ENCODE assay signal across 8 cellular contexts in the genomic region with DNA sequence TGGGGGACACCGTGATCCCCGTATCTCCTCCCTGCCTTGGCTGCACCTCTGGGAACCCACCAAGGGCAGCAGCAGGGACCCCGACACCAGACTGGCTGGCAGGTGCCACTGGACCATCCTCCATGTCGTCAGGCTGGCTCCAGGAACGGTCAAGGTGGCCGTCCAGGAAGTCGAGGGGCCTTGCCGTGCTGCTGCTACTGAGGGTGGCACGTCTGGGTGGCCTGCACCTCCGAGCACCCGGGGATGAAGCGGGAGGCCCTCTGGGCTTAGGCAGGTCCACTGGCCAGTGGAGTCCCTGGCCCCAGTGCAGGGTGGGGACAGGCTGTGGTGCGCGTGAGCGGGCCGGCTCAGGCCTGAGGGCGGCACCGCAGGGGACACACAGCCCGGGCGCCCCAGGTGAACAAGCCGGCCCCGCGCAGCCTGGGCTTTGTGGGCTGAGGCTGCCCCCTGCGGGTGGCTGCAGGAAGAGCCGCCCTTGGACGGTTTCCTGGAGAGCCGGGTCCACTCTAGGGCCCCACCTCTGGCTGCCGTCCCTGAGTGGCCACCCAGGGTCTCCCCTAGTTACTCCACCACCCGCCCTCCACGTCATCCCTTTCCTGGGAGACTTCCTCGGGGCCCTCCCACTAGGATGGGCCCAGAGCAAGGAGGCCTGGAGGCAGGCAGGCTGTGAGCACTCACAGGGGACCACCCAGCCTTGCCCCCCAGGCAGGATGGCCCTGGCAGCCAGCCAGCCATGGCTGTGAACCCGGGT. TPM values are rescaled to one million over a fixed set of nuclear protein-coding genes. Genes with fewer than 3 reads are reported as not detected.
A peak's percentile ranks its signal among the peaks of the same experiment; 100 is the strongest.
DNase-seq lines count a peak whose midpoint lies in the region; ATAC-seq and TF ChIP-seq lines count a peak whose summit lies in the region.

No MANE protein-coding gene starts in this region.

- intact Hi-C loops in activated T-helper 1 cell treated with anti-CD3 and anti-CD28 coated beads, Interleukin-12 subunit alpha, Interleukin-12 subunit beta, Interleukin-2, Interleukin-4 antibody, amounts not matched to agents 30 ng/mL and 10 ng/mL and 1 ng/mL, durations not matched to agents 14 hours and 24 hours and 36 hours (cut with micrococcal nuclease) = loop anchor here (1.0 to 5.0 kb wide), 2 partner anchors 35 to 84 kb away; no protein-coding TSS in a partner anchor

- no peaks in the 10 kb centered on the region for H3K36me3 Mint-ChIP-seq in activated T-helper 1 cell treated with anti-CD3 and anti-CD28 coated beads, Interleukin-12 subunit alpha, Interleukin-12 subunit beta, Interleukin-2, Interleukin-4 antibody, amounts not matched to agents 30 ng/mL and 10 ng/mL and 1 ng/mL, durations not matched to agents 14 hours and 24 hours and 36 hours (ENCODE audit: low read depth)
- no peaks in the 10 kb centered on the region for H3K36me3 Mint-ChIP-seq in osteocyte (ENCODE audit: unreplicated experiment)

- H3K27me3 Mint-ChIP-seq in activated T-helper 1 cell treated with anti-CD3 and anti-CD28 coated beads, Interleukin-12 subunit alpha, Interleukin-12 subunit beta, Interleukin-2, Interleukin-4 antibody, amounts not matched to agents 30 ng/mL and 10 ng/mL and 1 ng/mL, durations not matched to agents 14 hours and 24 hours and 36 hours (ENCODE audit: insufficient read depth) = no peaks in the 10 kb centered on the region
- no peaks in the 10 kb centered on the region for H3K27me3 Mint-ChIP-seq in osteocyte (ENCODE audit: unreplicated experiment)

- H2AFZ ChIP-seq in OCI-LY3 (ENCODE audit: low read depth, low read length) = no peak overlapping the region

- H3K27me3 ChIP-seq in OCI-LY3 (ENCODE audit: low read depth, low read length) (no peaks in the 10 kb centered on the region), upper lobe of left lung (peaks cover 0 to 5% (median 2%) of the 10 kb centered on the region in 4 donors)

- no peak overlapping the region for H3K27ac Mint-ChIP-seq in activated T-helper 1 cell treated with anti-CD3 and anti-CD28 coated beads, Interleukin-12 subunit alpha, Interleukin-12 subunit beta, Interleukin-2, Interleukin-4 antibody, amounts not matched to agents 30 ng/mL and 10 ng/mL and 1 ng/mL, durations not matched to agents 14 hours and 24 hours and 36 hours
- H3K27ac Mint-ChIP-seq in osteocyte (ENCODE audit: unreplicated experiment) = no peak overlapping the region

- H3K9me3 ChIP-seq in OCI-LY3 (ENCODE audit: insufficient read depth, low read length) (no peaks in the 10 kb centered on the region), upper lobe of left lung (no peaks in the 10 kb centered on the region)

- H4K20me1 ChIP-seq in OCI-LY3 (ENCODE audit: insufficient read depth, low read length) = peaks cover 4% of the 10 kb centered on the region; the same call in 1 of the 2 replicates

- H3K9me3 Mint-ChIP-seq in activated T-helper 1 cell treated with anti-CD3 and anti-CD28 coated beads, Interleukin-12 subunit alpha, Interleukin-12 subunit beta, Interleukin-2, Interleukin-4 antibody, amounts not matched to agents 30 ng/mL and 10 ng/mL and 1 ng/mL, durations not matched to agents 14 hours and 24 hours and 36 hours = no peaks in the 10 kb centered on the region
- no peaks in the 10 kb centered on the region for H3K9me3 Mint-ChIP-seq in osteocyte (ENCODE audit: unreplicated experiment)

- no peaks in the 10 kb centered on the region for H3K4me1 ChIP-seq in OCI-LY3 (ENCODE audit: low read length)
- H3K4me1 ChIP-seq in upper lobe of left lung = peaks cover 10 to 26% (median 17%) of the 10 kb centered on the region in 4 donors

- H3K4me1 Mint-ChIP-seq in activated T-helper 1 cell treated with anti-CD3 and anti-CD28 coated beads, Interleukin-12 subunit alpha, Interleukin-12 subunit beta, Interleukin-2, Interleukin-4 antibody, amounts not matched to agents 30 ng/mL and 10 ng/mL and 1 ng/mL, durations not matched to agents 14 hours and 24 hours and 36 hours (ENCODE audit: low read depth) = no peaks in the 10 kb centered on the region
- peaks cover 1% of the 10 kb centered on the region for H3K4me1 Mint-ChIP-seq in osteocyte (ENCODE audit: unreplicated experiment)

- no peak overlapping the region for H3K4me2 ChIP-seq in OCI-LY3 (ENCODE audit: low read length)

- TF ChIP-seq CTCF in OCI-LY3 (IDR thresholded peaks at IDR 0.05; ENCODE audit: low read depth, low read length) (peak; percentile 78), osteocyte (IDR thresholded peaks at IDR 0.05) (peak; percentile 95), upper lobe of left lung (IDR thresholded peaks at IDR 0.05) (peak; percentile 91 to 96 (median 92))

- DNase-seq in NCI-H82 (lab: John Stamatoyannopoulos, UW) (peak; percentile 62), NCI-H82 treated with DMSO at 0.1 percent for 48 hours (lab: John Stamatoyannopoulos, UW; ENCODE audit: unreplicated experiment) (no peak), fibroblast of peridontal ligament (ENCODE audit: extremely low read depth) (peak; percentile 58), osteocyte (ENCODE audit: extremely low spot score, unreplicated experiment) (no peak), upper lobe of left lung (peak; percentile 52 to 93), mesenteric fat pad (ENCODE audit: low spot score) (no peak)
- peak; percentile 37 for DNase-seq in activated T-helper 1 cell treated with anti-CD3 and anti-CD28 coated beads, Interleukin-12 subunit alpha, Interleukin-12 subunit beta, Interleukin-2, Interleukin-4 antibody, amounts not matched to agents 30 ng/mL and 10 ng/mL and 1 ng/mL, durations not matched to agents 14 hours and 24 hours and 36 hours (ENCODE audit: low spot score)

- no peaks in the 10 kb centered on the region for H3K79me2 ChIP-seq in OCI-LY3 (ENCODE audit: low read length)

- 10 to 12% methylated on average over 2 to 20 of the region's 32 CpGs for WGBS in upper lobe of left lung, 2 donors

- no peak for TF ChIP-seq EP300 in upper lobe of left lung (IDR thresholded peaks at IDR 0.05)

- TF ChIP-seq POLR2A in upper lobe of left lung (IDR thresholded peaks at IDR 0.05) = no peak

- ATAC-seq in upper lobe of left lung (ENCODE audit: low FRiP score in 2 of 2) = peak; percentile 67 to 86

- H3K36me3 ChIP-seq in OCI-LY3 (replicated peaks; ENCODE audit: low read depth, low read length) (no peaks in the 10 kb centered on the region), upper lobe of left lung (no peaks in the 10 kb centered on the region)

- no peak overlapping the region for H3K4me3 Mint-ChIP-seq in activated T-helper 1 cell treated with anti-CD3 and anti-CD28 coated beads, Interleukin-12 subunit alpha, Interleukin-12 subunit beta, Interleukin-2, Interleukin-4 antibody, amounts not matched to agents 30 ng/mL and 10 ng/mL and 1 ng/mL, durations not matched to agents 14 hours and 24 hours and 36 hours
- H3K4me3 Mint-ChIP-seq in osteocyte (ENCODE audit: unreplicated experiment) = no peak overlapping the region

- H3K27ac ChIP-seq in OCI-LY3 (ENCODE audit: low read length) (no peak overlapping the region), upper lobe of left lung (no peak overlapping the region)

- no peak overlapping the region for H3K9ac ChIP-seq in OCI-LY3 (ENCODE audit: low read length)

- H3K4me3 ChIP-seq in OCI-LY3 (ENCODE audit: low read length) = no peak overlapping the region
- H3K4me3 ChIP-seq in upper lobe of left lung = no peak overlapping the region

RNA-seq across cellular contexts. Expression of gene ZC3H18, which starts 42.8 kb away (rescaled TPM):
- total RNA-seq in activated T-helper 1 cell treated with anti-CD3 and anti-CD28 coated beads, Interleukin-12 subunit alpha, Interleukin-12 subunit beta, Interleukin-2, Interleukin-4 antibody, amounts not matched to agents 30 ng/mL and 10 ng/mL and 1 ng/mL, durations not matched to agents 14 hours and 24 hours and 36 hours = 115 and 116 TPM in 2 replicates
- total RNA-seq in osteocyte (49.8 and 50.2 TPM in 2 replicates), upper lobe of left lung (10 to 100 TPM; 22.0 to 74.4 (median 45.5) TPM), mesenteric fat pad (39.2 TPM)

Comparison
In these comparisons a context has a peak if more than half of its experiments do, and no peak if none do; other contexts are left out.
1. DNase-seq: peak in NCI-H82 (single experiment), activated T-helper 1 cell treated with anti-CD3 and anti-CD28 coated beads, Interleukin-12 subunit alpha, Interleukin-12 subunit beta, Interleukin-2, Interleukin-4 antibody, amounts not matched to agents 30 ng/mL and 10 ng/mL and 1 ng/mL, durations not matched to agents 14 hours and 24 hours and 36 hours (single experiment), fibroblast of peridontal ligament (single experiment) and upper lobe of left lung (2 of 2); none in NCI-H82 treated with DMSO at 0.1 percent for 48 hours (single experiment), osteocyte (single experiment) and mesenteric fat pad (single experiment).
2. Peak in every context shown above with its lines, with median percentiles within 50 percentile points of each other: CTCF ChIP-seq.